21 cellular contexts compared by ENCODE assay signal in genomic region chr10:131820626-131821025, GRCh38.
"Had no signal": no experiment of that assay in that cellular context is flagged by ENCODE, and none has a peak within 500 bp of the region (broad histone marks: within the 10 kb centered on the region; RNA-seq: fewer than 3 reads in every experiment).

No MANE protein-coding gene starts in this region.

- H3K27ac ChIP-seq: dorsolateral prefrontal cortex, epithelial cell of prostate, esophagus muscularis mucosa, gastrocnemius medialis, heart right ventricle, parathyroid adenoma, psoas muscle, sigmoid colon, skin epidermis, vagina had no signal

- H3K4me1 ChIP-seq: gastrocnemius medialis, heart right ventricle, parathyroid adenoma, psoas muscle, sigmoid colon, vagina had no signal

- H3K9me3 ChIP-seq: esophagus muscularis mucosa, gastrocnemius medialis, heart right ventricle, psoas muscle, sigmoid colon, vagina had no signal

- DNase-seq: cortex of kidney; effector memory CD4-positive, alpha-beta T cell; gastrocnemius medialis; heart right ventricle; hypothalamus; kidney glomerular epithelial cell; mammary epithelial cell; natural killer cell; nucleus accumbens; psoas muscle; retina; sigmoid colon; stimulated activated naive CD4-positive, alpha-beta T cell treated with Interleukin-2 at 50 U/mL for 16 hours; trophoblast cell had no signal

- H3K36me3 Mint-ChIP-seq: natural killer cell had no signal

- H3K27me3 ChIP-seq: vagina had no signal

- H3K27ac Mint-ChIP-seq: natural killer cell had no signal

- H3K4me3 ChIP-seq: dorsolateral prefrontal cortex, esophagus muscularis mucosa, gastrocnemius medialis, heart right ventricle, psoas muscle, sigmoid colon, skin epidermis, vagina had no signal

- ATAC-seq: gastrocnemius medialis, heart right ventricle, natural killer cell, psoas muscle had no signal

- H3K4me3 Mint-ChIP-seq: natural killer cell, neural crest cell had no signal

- H2AFZ ChIP-seq: parathyroid adenoma had no signal

- H3K9ac ChIP-seq: parathyroid adenoma had no signal

- H3K4me1 Mint-ChIP-seq: natural killer cell had no signal

- H3K79me2 ChIP-seq: parathyroid adenoma had no signal

- H3K9me3 Mint-ChIP-seq: natural killer cell, neural crest cell had no signal

- H3K36me3 ChIP-seq: esophagus muscularis mucosa, gastrocnemius medialis, heart right ventricle, sigmoid colon, vagina had no signal
